In genomic region chr2:218999881-219000568, GRCh38 we compare ENCODE assay signal across 1 cellular context.
TF ChIP-seq lines count a peak whose summit lies in the region.

No MANE protein-coding gene starts in this region.

TF ChIP-seq in GM23338, 12 proteins besides CTCF, POLR2A, EP300 and RAD21 (continued from another document):
- no peak for TF ChIP-seq CREB1 (CRISPR knock-in tag; IDR thresholded peaks at IDR 0.05; ENCODE audit: low read depth)
- no peak for TF ChIP-seq STAT1 (IDR thresholded peaks at IDR 0.05; ENCODE audit: unreplicated experiment)
- TF ChIP-seq POLR2AphosphoS5 (IDR thresholded peaks at IDR 0.05; ENCODE audit: low read depth), result peak; percentile 37
- TF ChIP-seq EZH2phosphoT487 (IDR thresholded peaks at IDR 0.05; ENCODE audit: unreplicated experiment), result no peak
- TF ChIP-seq ZNF331 (CRISPR knock-in tag; IDR thresholded peaks at IDR 0.05; ENCODE audit: low read depth), result no peak
- TF ChIP-seq EZH2 (IDR thresholded peaks at IDR 0.05; ENCODE audit: low read depth, unreplicated experiment), result peak; percentile 54
